23 cellular contexts compared by ENCODE assay signal in genomic region chr10:61981460-61981859, GRCh38.
A peak's percentile ranks its signal among the peaks of the same experiment; 100 is the strongest.
DNase-seq lines count a peak whose midpoint lies in the region; ATAC-seq and TF ChIP-seq lines count a peak whose summit lies in the region.
"Had no signal": no experiment of that assay in that cellular context is flagged by ENCODE, and none has a peak within 500 bp of the region (broad histone marks: within the 10 kb centered on the region; RNA-seq: fewer than 3 reads in every experiment).

No MANE protein-coding gene starts in this region.

- CTCF ChIA-PET in CD4-positive, alpha-beta T cell (lab: Charles Lee), result interaction anchor here (1.0 kb wide), 1 partner anchor 50 kb away, joined by 3 read pairs; no protein-coding TSS in a partner anchor
- CTCF ChIA-PET in HEK293 (lab: Yijun Ruan, JAX) (no interaction called here), T-cell (lab: Charles Lee) (no interaction called here)

- intact Hi-C loops in CD4-positive, alpha-beta T cell (cut with DNase I, micrococcal nuclease), result no loop called here
- intact Hi-C loops in mucosa of descending colon (cut with DNase I, micrococcal nuclease), result no loop called here

- H3K27ac ChIP-seq in CD4-positive, alpha-beta T cell (ENCODE audit: low read depth, low read length), result no peak overlapping the region
- no peak overlapping the region for H3K27ac ChIP-seq in HEK293 (ENCODE audit: extremely low read depth, low read depth, low read length)

- ATAC-seq in CD4-positive, alpha-beta T cell (ENCODE audit: poor library complexity), result no peak
- ATAC-seq in T-cell (replicated peaks in 1 of 4), result no peak
- ATAC-seq in mucosa of descending colon, result peak; percentile 84
- no peak for ATAC-seq in HG03432 (IDR thresholded peaks at IDR 0.05; ENCODE audit: unreplicated experiment)
- ATAC-seq: activated CD4-positive, CD25-positive, alpha-beta regulatory T cell treated with anti-CD3 and anti-CD28 coated beads, Interleukin-2, amount 50 U/mL, for 24 hours; GM12878; HepG2; naive thymus-derived CD8-positive, alpha-beta T cell had no signal

- no peak overlapping the region for H3K4me3 Mint-ChIP-seq in CD4-positive, alpha-beta T cell
- H3K4me3 Mint-ChIP-seq in T-cell, result no peak overlapping the region
- H3K4me3 Mint-ChIP-seq: naive thymus-derived CD8-positive, alpha-beta T cell; T-helper 2 cell treated with Interferon-gamma antibody and Interleukin-4, amounts not matched to agents 5 μg/mL and 100 μg/mL, for 36 hours had no signal

- no peak for DNase-seq in CD4-positive, alpha-beta T cell
- DNase-seq in T-cell (no peak), mucosa of descending colon (peak in 1 of 3 donors; percentile 20), C1 segment of cervical spinal cord (lab: John Stamatoyannopoulos, UW) (no peak), H4 (ENCODE audit: low spot score) (no peak)
- DNase-seq in stimulated activated CD8-positive, alpha-beta memory T cell treated with anti-CD3 and anti-CD28 coated beads, Interleukin-4, amount 100 ng/mL, for 48 hours, result no peak
- DNase-seq: activated gamma-delta T cell treated with Interleukin-2 at 50 U/mL for 16 hours; anterior cingulate cortex; COR-L47; effector memory CD4-positive, alpha-beta T cell; GF-D8; heart right ventricle; naive thymus-derived CD8-positive, alpha-beta T cell; NCI-H2029; posterior cingulate gyrus; SIG-M5; stimulated activated CD4-positive, alpha-beta T cell treated with anti-CD3 and anti-CD28 coated beads, Interleukin-2, amount 100 ng/mL, for 48 hours had no signal

- H3K4me1 ChIP-seq in HEK293 (ENCODE audit: control insufficient read depth, insufficient read depth, low read length) (no peaks in the 10 kb centered on the region), mucosa of descending colon (ENCODE audit: low read depth) (peaks cover 13% of the 10 kb centered on the region)

- H3K9me3 Mint-ChIP-seq in CD4-positive, alpha-beta T cell, result no peaks in the 10 kb centered on the region
- peaks cover 0 to 1% (median under 1%) of the 10 kb centered on the region in 3 donors for H3K9me3 Mint-ChIP-seq in T-cell

- peaks cover 22% of the 10 kb centered on the region for H3K4me1 Mint-ChIP-seq in CD4-positive, alpha-beta T cell (ENCODE audit: low read depth)
- H3K4me1 Mint-ChIP-seq in T-cell, result peaks cover 29 to 69% (median 55%) of the 10 kb centered on the region in 3 donors

- H3K27ac Mint-ChIP-seq in CD4-positive, alpha-beta T cell, result peak overlapping the region; percentile 28
- peak overlapping the region; percentile 44 to 49 for H3K27ac Mint-ChIP-seq in T-cell
- H3K27ac Mint-ChIP-seq: T-helper 2 cell treated with Interferon-gamma antibody and Interleukin-4, amounts not matched to agents 5 μg/mL and 100 μg/mL, for 36 hours had no signal

- no peaks in the 10 kb centered on the region for H3K9me3 ChIP-seq in CD4-positive, alpha-beta T cell (ENCODE audit: control insufficient read depth, low read length)
- H3K9me3 ChIP-seq in HEK293 (ENCODE audit: control insufficient read depth, insufficient read depth, low read depth, low read length), result no peaks in the 10 kb centered on the region
- no peaks in the 10 kb centered on the region for H3K9me3 ChIP-seq in mucosa of descending colon

- H3K4me3 ChIP-seq in HEK293 (ENCODE audit: low read depth, low read length) (no peak overlapping the region), mucosa of descending colon (no peak overlapping the region)
- H3K4me3 ChIP-seq: GM12878, heart right ventricle had no signal

- POLR2A ChIA-PET in CD4-positive, alpha-beta T cell (lab: Charles Lee), result interaction anchor here (1.1 kb wide), 1 partner anchor 23 kb away, joined by 3 read pairs; no protein-coding TSS in a partner anchor
- POLR2A ChIA-PET in HEK293 (lab: Yijun Ruan, JAX) (no interaction called here), T-cell (lab: Charles Lee) (no interaction called here)

- H3K27me3 Mint-ChIP-seq in CD4-positive, alpha-beta T cell, result no peaks in the 10 kb centered on the region
- no peaks in the 10 kb centered on the region for H3K27me3 Mint-ChIP-seq in T-cell
- H3K27me3 Mint-ChIP-seq: naive thymus-derived CD8-positive, alpha-beta T cell had no signal

- H3K36me3 Mint-ChIP-seq in CD4-positive, alpha-beta T cell (ENCODE audit: low read depth), result peaks cover 49% of the 10 kb centered on the region
- peaks cover 47% of the 10 kb centered on the region for H3K36me3 Mint-ChIP-seq in T-cell

- no peaks in the 10 kb centered on the region for H3K27me3 ChIP-seq in CD4-positive, alpha-beta T cell (ENCODE audit: control insufficient read depth, insufficient read depth, low read length)
- H3K27me3 ChIP-seq: heart right ventricle had no signal

- H3K36me3 ChIP-seq in HEK293 (ENCODE audit: control insufficient read depth in 2 of 2, insufficient read depth in 1 of 2, low read length in 2 of 2), result no peaks in the 10 kb centered on the region
- no peaks in the 10 kb centered on the region for H3K36me3 ChIP-seq in mucosa of descending colon (ENCODE audit: low read depth)
- H3K36me3 ChIP-seq: heart right ventricle had no signal

- TF ChIP-seq CTCF in CD4-positive, alpha-beta T cell (IDR thresholded peaks at IDR 0.05), result no peak
- TF ChIP-seq CTCF in HEK293 (tag by site-specific recombination; IDR thresholded peaks at IDR 0.05) (no peak), mucosa of descending colon (IDR thresholded peaks at IDR 0.05) (no peak)

TF ChIP-seq in HEK293, 187 proteins besides CTCF, POLR2A, EP300 and RAD21:
- TF ChIP-seq ZNF664 (tag by site-specific recombination; IDR thresholded peaks at IDR 0.05) (no peak), KLF17 (tag by site-specific recombination; IDR thresholded peaks at IDR 0.05) (no peak), FEZF1 (tag by site-specific recombination; IDR thresholded peaks at IDR 0.05) (peak; percentile 19; the same call in 1 of the 2 replicates), ZNF157 (tag by site-specific recombination; IDR thresholded peaks at IDR 0.05) (no peak), ZFP37 (tag by site-specific recombination; IDR thresholded peaks at IDR 0.05) (no peak), ZNF362 (tag by site-specific recombination; IDR thresholded peaks at IDR 0.05) (peak; percentile 85), ZNF366 (tag by site-specific recombination; conservative IDR thresholded peaks at IDR 0.05) (0 out of 2 replicates have a peak, but pooled peaks have one; percentile 31), IKZF3 (tag by site-specific recombination; IDR thresholded peaks at IDR 0.05) (0 out of 2 replicates have a peak, but pooled peaks have one; percentile 39), ZNF670 (tag by site-specific recombination; IDR thresholded peaks at IDR 0.05; ENCODE audit: low read depth) (no peak), HIC1 (tag by site-specific recombination; IDR thresholded peaks at IDR 0.05) (peak; percentile 53; the same call in 1 of the 2 replicates), ZEB2 (tag by site-specific recombination; IDR thresholded peaks at IDR 0.05) (peak; percentile 89)
- TF ChIP-seq, protein P1, sequence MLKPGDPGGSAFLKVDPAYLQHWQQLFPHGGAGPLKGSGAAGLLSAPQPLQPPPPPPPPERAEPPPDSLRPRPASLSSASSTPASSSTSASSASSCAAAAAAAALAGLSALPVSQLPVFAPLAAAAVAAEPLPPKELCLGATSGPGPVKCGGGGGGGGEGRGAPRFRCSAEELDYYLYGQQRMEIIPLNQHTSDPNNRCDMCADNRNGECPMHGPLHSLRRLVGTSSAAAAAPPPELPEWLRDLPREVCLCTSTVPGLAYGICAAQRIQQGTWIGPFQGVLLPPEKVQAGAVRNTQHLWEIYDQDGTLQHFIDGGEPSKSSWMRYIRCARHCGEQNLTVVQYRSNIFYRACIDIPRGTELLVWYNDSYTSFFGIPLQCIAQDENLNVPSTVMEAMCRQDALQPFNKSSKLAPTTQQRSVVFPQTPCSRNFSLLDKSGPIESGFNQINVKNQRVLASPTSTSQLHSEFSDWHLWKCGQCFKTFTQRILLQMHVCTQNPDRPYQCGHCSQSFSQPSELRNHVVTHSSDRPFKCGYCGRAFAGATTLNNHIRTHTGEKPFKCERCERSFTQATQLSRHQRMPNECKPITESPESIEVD (tag by site-specific recombination; IDR thresholded peaks at IDR 0.05), result peak; percentile 63
TF ChIP-seq in HEK293: peak in this region for 7.
